18 cellular contexts compared by ENCODE assay signal in the genomic region with DNA sequence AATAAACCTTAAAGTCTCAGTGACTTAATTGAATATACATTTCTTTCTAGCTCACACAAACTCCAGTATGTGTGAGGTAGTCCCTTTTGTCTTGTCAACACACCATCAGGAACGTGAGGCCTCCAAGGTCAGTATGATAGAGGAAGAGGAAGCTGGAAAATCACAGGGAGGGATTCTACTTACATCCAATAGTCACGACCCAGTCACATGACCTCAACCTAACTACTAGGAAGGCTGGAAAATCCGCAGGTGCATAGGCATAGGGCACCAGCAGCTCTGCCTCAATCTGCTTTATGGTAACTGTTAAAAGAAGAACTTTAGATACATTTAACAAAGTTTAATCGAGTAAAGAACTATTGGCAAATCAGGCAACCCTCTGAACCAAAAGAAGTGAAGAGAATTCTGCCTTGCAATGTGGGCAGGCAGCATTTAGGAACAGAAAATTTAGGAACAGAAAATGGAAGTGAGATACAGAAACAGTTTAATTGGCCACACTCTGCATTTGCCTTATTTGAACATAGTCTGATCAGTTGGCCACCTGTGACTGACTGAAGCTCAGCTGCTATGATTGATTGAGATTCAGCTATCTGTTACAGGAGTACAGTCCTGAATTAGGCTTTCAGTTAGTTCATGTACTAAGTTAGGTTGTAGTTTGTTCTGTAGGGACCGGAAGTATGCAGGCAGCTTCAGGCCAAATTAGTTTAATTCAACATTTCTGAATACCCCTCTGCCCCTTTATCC.
DNase-seq lines count a peak whose midpoint lies in the region; ATAC-seq, FAIRE-seq and TF ChIP-seq lines count a peak whose summit lies in the region.
"Had no signal": no experiment of that assay in that cellular context is flagged by ENCODE, and none has a peak within 500 bp of the region (broad histone marks: within the 10 kb centered on the region; RNA-seq: fewer than 3 reads in every experiment).

No MANE protein-coding gene starts in this region.

- H3K4me1 ChIP-seq in MM.1S (ENCODE audit: low read length) (peaks cover 14% of the 10 kb centered on the region; the same call in 1 of the 2 replicates), OCI-LY3 (ENCODE audit: low read length) (peaks cover 12% of the 10 kb centered on the region), K562 (replicated peaks in 1 of 2; ENCODE audit: control insufficient read depth in 2 of 2, insufficient read depth in 2 of 2, low read length in 2 of 2) (no peaks in the 10 kb centered on the region)
- H3K4me1 ChIP-seq: HAP-1 had no signal

- H3K36me3 ChIP-seq in MM.1S (replicated peaks; ENCODE audit: insufficient read depth, low read length) = no peaks in the 10 kb centered on the region
- H3K36me3 ChIP-seq in OCI-LY3 (replicated peaks; ENCODE audit: low read depth, low read length) = no peaks in the 10 kb centered on the region
- no peaks in the 10 kb centered on the region for H3K36me3 ChIP-seq in K562 (ENCODE audit: control insufficient read depth, insufficient read depth, low read length)
- H3K36me3 ChIP-seq: HAP-1 had no signal

- TF ChIP-seq CTCF in MM.1S (IDR thresholded peaks at IDR 0.05; ENCODE audit: low read length) = no peak
- TF ChIP-seq CTCF in OCI-LY3 (IDR thresholded peaks at IDR 0.05; ENCODE audit: low read depth, low read length) = no peak
- TF ChIP-seq CTCF in K562 (IDR thresholded peaks at IDR 0.05 in 2 of 3, conservative IDR thresholded peaks at IDR 0.05 in 1 of 3; ENCODE audit: insufficient read depth in 2 of 3, low read depth in 1 of 3, low read length in 3 of 3) = no peak

- DNase-seq in MM.1S = peak; percentile 26
- no peak for DNase-seq in K562 (ENCODE audit: extremely low read depth in 1 of 4, low spot score in 3 of 4)
- DNase-seq in GM12891 (ENCODE audit: insufficient read length, low spot score) = no peak
- no peak for DNase-seq in activated CD4-positive, alpha-beta T cell treated with anti-CD3 and anti-CD28 coated beads, Interleukin-2, amount 50 U/mL, for 1 hour
- DNase-seq: C1 segment of cervical spinal cord; Calu3; CD4-positive, alpha-beta memory T cell; COR-L47; DMS53; DMS79 treated with DMSO at 0.1 percent for 48 hours; GF-D8; GOT3; HFFc6 had no signal

- H3K9me3 ChIP-seq in MM.1S (replicated peaks; ENCODE audit: insufficient read depth, low read length) (no peaks in the 10 kb centered on the region), OCI-LY3 (ENCODE audit: insufficient read depth, low read length) (no peaks in the 10 kb centered on the region), K562 (replicated peaks; ENCODE audit: control insufficient read depth, insufficient read depth, low read depth, low read length) (no peaks in the 10 kb centered on the region)
- H3K9me3 ChIP-seq: HAP-1 had no signal

- H3K27ac ChIP-seq in MM.1S (ENCODE audit: low read length) (no peak overlapping the region), OCI-LY3 (ENCODE audit: low read length) (peak overlapping the region; percentile 31; the same call in 1 of the 2 replicates), K562 (ENCODE audit: extremely low read depth, low read depth, low read length) (no peak overlapping the region)

- intact Hi-C loops in K562 (cut with micrococcal nuclease) = no loop called here

- no peaks in the 10 kb centered on the region for H3K27me3 ChIP-seq in MM.1S (replicated peaks; ENCODE audit: insufficient read depth, low read length)
- no peaks in the 10 kb centered on the region for H3K27me3 ChIP-seq in OCI-LY3 (ENCODE audit: low read depth, low read length)
- no peaks in the 10 kb centered on the region for H3K27me3 ChIP-seq in K562 (ENCODE audit: control insufficient read depth in 2 of 2, insufficient read depth in 2 of 2, low read length in 2 of 2)

- TF ChIP-seq POLR2A in K562 (conservative IDR thresholded peaks at IDR 0.05) = no peak
- TF ChIP-seq POLR2A in GM12891 (IDR thresholded peaks at IDR 0.05; ENCODE audit: low read depth, low read length) = no peak

- H3K4me2 ChIP-seq in MM.1S (ENCODE audit: low read depth, low read length) (0 out of 2 replicates have a peak overlapping the region, but pooled peaks have one; percentile 1), OCI-LY3 (ENCODE audit: low read length) (peak overlapping the region; percentile 57), K562 (ENCODE audit: insufficient read depth, low read length) (no peak overlapping the region)

- H2AFZ ChIP-seq in MM.1S (ENCODE audit: low read length) = peak overlapping the region; percentile 22
- H2AFZ ChIP-seq in OCI-LY3 (ENCODE audit: low read depth, low read length) = peak overlapping the region; percentile 13; the same call in 1 of the 2 replicates
- H2AFZ ChIP-seq in K562 (ENCODE audit: low read depth, low read length) = 0 out of 2 replicates have a peak overlapping the region, but pooled peaks have one; percentile 24

- H3K9me1 ChIP-seq in K562 (ENCODE audit: control insufficient read depth, insufficient read depth, low read length) = no peaks in the 10 kb centered on the region

- CTCF ChIA-PET in K562 (lab: Yijun Ruan, JAX; ENCODE audit: low intra/inter-chr PET ratio) = no interaction called here

- no peaks in the 10 kb centered on the region for H4K20me1 ChIP-seq in MM.1S (ENCODE audit: insufficient read depth, low read length)
- H4K20me1 ChIP-seq in OCI-LY3 (ENCODE audit: insufficient read depth, low read length) = no peaks in the 10 kb centered on the region
- H4K20me1 ChIP-seq in K562 (replicated peaks; ENCODE audit: control insufficient read depth, insufficient read depth, low read length) = no peaks in the 10 kb centered on the region

- no peak for TF ChIP-seq RAD21 in K562 (CRISPR knock-in tag; conservative IDR thresholded peaks at IDR 0.05 in 1 of 2, IDR thresholded peaks at IDR 0.05 in 1 of 2)

- ATAC-seq in K562 (no peak), HG03469 (IDR thresholded peaks at IDR 0.05; ENCODE audit: unreplicated experiment) (no peak)

- H3K79me2 ChIP-seq in MM.1S (ENCODE audit: low read length) (no peaks in the 10 kb centered on the region), OCI-LY3 (ENCODE audit: low read length) (no peaks in the 10 kb centered on the region), K562 (ENCODE audit: control insufficient read depth, insufficient read depth, low read length) (no peaks in the 10 kb centered on the region)

- in situ Hi-C loops in K562 (cut with MboI) = no loop called here

- BruUV-seq in K562 (replicated peaks; lab: Mats Ljungman, UMichigan) = no TSS peak

- no peak for FAIRE-seq in K562 (lab: Jason Lieb, UNC)
- FAIRE-seq in GM12891 (lab: Jason Lieb, UNC) = no peak
- FAIRE-seq: GM19239, H54 had no signal

- H3K4me3 ChIP-seq in MM.1S (ENCODE audit: low read length) = no peak overlapping the region
- no peak overlapping the region for H3K4me3 ChIP-seq in OCI-LY3 (ENCODE audit: low read length)
- H3K4me3 ChIP-seq in K562 = no peak overlapping the region
- H3K4me3 ChIP-seq: HAP-1 had no signal

- H3K9me2 ChIP-seq in MM.1S (replicated peaks; ENCODE audit: insufficient read depth, low read length) = no peaks in the 10 kb centered on the region

- WGBS in K562 (ENCODE audit: insufficient coverage, low coverage, missing lambda C conversion rate) = 17% methylated on average over 5 of the region's 5 CpGs

- H3K9ac ChIP-seq in MM.1S (ENCODE audit: low read length) = no peak overlapping the region
- H3K9ac ChIP-seq in OCI-LY3 (ENCODE audit: low read length) = no peak overlapping the region
- H3K9ac ChIP-seq in K562 (ENCODE audit: insufficient read depth in 1 of 2, low read depth in 2 of 2, low read length in 2 of 2) = no peak overlapping the region

- no peak for TF ChIP-seq EP300 in K562 (IDR thresholded peaks at IDR 0.05; ENCODE audit: low read length)

- POLR2A ChIA-PET in K562 (lab: Yijun Ruan, JAX) = no interaction called here

- H3F3A ChIP-seq in MM.1S (ENCODE audit: insufficient read depth, low read length) = no peaks in the 10 kb centered on the region

TF ChIP-seq in K562, 482 proteins besides CTCF, POLR2A, EP300 and RAD21:
- TF ChIP-seq RAD51 (IDR thresholded peaks at IDR 0.05; ENCODE audit: borderline replicate concordance, low read depth) (peak; percentile 19; the same call in 1 of the 2 replicates), TFE3 (CRISPR knock-in tag; IDR thresholded peaks at IDR 0.05) (peak; percentile 55), TCFL5 (CRISPR knock-in tag; conservative IDR thresholded peaks at IDR 0.05) (no peak)

TF ChIP-seq in GM12891, 5 proteins besides CTCF, POLR2A, EP300 and RAD21:
- TF ChIP-seq SPI1 (IDR thresholded peaks at IDR 0.05; ENCODE audit: low read depth, low read length) = no peak
- TF ChIP-seq POU2F2 (IDR thresholded peaks at IDR 0.05; ENCODE audit: low read depth, low read length) = no peak
- TF ChIP-seq PAX5 (IDR thresholded peaks at IDR 0.05; ENCODE audit: insufficient read depth, low read length, severe bottlenecking) = no peak
- TF ChIP-seq TAF1 (IDR thresholded peaks at IDR 0.05; ENCODE audit: low read depth, low read length) = no peak
- no peak for TF ChIP-seq POLR2AphosphoS5 (IDR thresholded peaks at IDR 0.05; ENCODE audit: low read depth, low read length)
